8 cellular contexts compared by ENCODE assay signal in genomic region chr16:424623-425081, GRCh38. TPM values are rescaled to one million over a fixed set of nuclear protein-coding genes. Genes with fewer than 3 reads are reported as not detected.
DNase-seq lines count a peak whose midpoint lies in the region; ATAC-seq and TF ChIP-seq lines count a peak whose summit lies in the region.

No MANE protein-coding gene starts in this region.

- no peaks in the 10 kb centered on the region for H3K9me2 ChIP-seq in MM.1S (replicated peaks; ENCODE audit: insufficient read depth, low read length)

- no peak for ATAC-seq in DND-41 (ENCODE audit: insufficient read depth, low read depth)
- no peak for ATAC-seq in central memory CD8-positive, alpha-beta T cell (replicated peaks; ENCODE audit: extremely low read depth, poor library complexity, severe bottlenecking)

- peaks cover 35% of the 10 kb centered on the region for H3K4me1 Mint-ChIP-seq in central memory CD8-positive, alpha-beta T cell
- peaks cover 21% of the 10 kb centered on the region for H3K4me1 Mint-ChIP-seq in type B pancreatic cell (ENCODE audit: unreplicated experiment)

- peaks cover 8% of the 10 kb centered on the region for H3K36me3 Mint-ChIP-seq in central memory CD8-positive, alpha-beta T cell (ENCODE audit: insufficient read depth)
- peaks cover 5% of the 10 kb centered on the region for H3K36me3 Mint-ChIP-seq in type B pancreatic cell

- peak overlapping the region; percentile 71; the same call in 1 of the 2 replicates for H3K27ac ChIP-seq in DND-41 (ENCODE audit: low read length)
- H3K27ac ChIP-seq in MM.1S (ENCODE audit: low read length): no peak overlapping the region

- no peaks in the 10 kb centered on the region for H3K27me3 ChIP-seq in DND-41 (ENCODE audit: insufficient read depth, low read length, poor library complexity)
- peaks cover 15% of the 10 kb centered on the region; the same call in 1 of the 2 replicates for H3K27me3 ChIP-seq in MM.1S (replicated peaks; ENCODE audit: insufficient read depth, low read length)

- peak overlapping the region; percentile 88 for H3K9ac ChIP-seq in DND-41 (ENCODE audit: low read depth, low read length)
- H3K9ac ChIP-seq in MM.1S (ENCODE audit: low read length): peak overlapping the region; percentile 46; the same call in 1 of the 2 replicates

- H2AFZ ChIP-seq in DND-41 (ENCODE audit: low read depth, low read length) (peak overlapping the region; percentile 99), MM.1S (ENCODE audit: low read length) (peak overlapping the region; percentile 86)

- H3K4me1 ChIP-seq in DND-41 (ENCODE audit: insufficient read depth, low read length) (peaks cover 46% of the 10 kb centered on the region), MM.1S (ENCODE audit: low read length) (peaks cover 12% of the 10 kb centered on the region)

- H3K9me3 ChIP-seq in DND-41 (ENCODE audit: insufficient read depth, low read length, severe bottlenecking): no peaks in the 10 kb centered on the region
- H3K9me3 ChIP-seq in MM.1S (replicated peaks; ENCODE audit: insufficient read depth, low read length): no peaks in the 10 kb centered on the region

- peak overlapping the region; percentile 76 for H3K27ac Mint-ChIP-seq in central memory CD8-positive, alpha-beta T cell (ENCODE audit: low read depth)
- peak overlapping the region; percentile 23 for H3K27ac Mint-ChIP-seq in type B pancreatic cell

- H3K9me3 Mint-ChIP-seq in central memory CD8-positive, alpha-beta T cell: no peaks in the 10 kb centered on the region
- no peaks in the 10 kb centered on the region for H3K9me3 Mint-ChIP-seq in type B pancreatic cell

- no peaks in the 10 kb centered on the region for H3F3A ChIP-seq in MM.1S (ENCODE audit: insufficient read depth, low read length)

- peak overlapping the region; percentile 100 for H3K4me2 ChIP-seq in DND-41 (ENCODE audit: insufficient read depth, low read length)
- peak overlapping the region; percentile 72 for H3K4me2 ChIP-seq in MM.1S (ENCODE audit: low read depth, low read length)

- H3K4me3 ChIP-seq in DND-41 (ENCODE audit: low read depth in 1 of 2, low read length in 2 of 2) (peak overlapping the region; percentile 56 to 96; a peak in 3 of 4 replicates), MM.1S (ENCODE audit: low read length) (peak overlapping the region; percentile 84)

- H3K4me3 Mint-ChIP-seq in central memory CD8-positive, alpha-beta T cell: peak overlapping the region; percentile 85
- peak overlapping the region; percentile 82 for H3K4me3 Mint-ChIP-seq in type B pancreatic cell

- in situ Hi-C loops in KBM-7 (cut with MboI; ENCODE audit: low pct_unique_long_range_greater_than_20kb, low sequenced_read_pairs): no loop called here

- TF ChIP-seq CTCF in DND-41 (IDR thresholded peaks at IDR 0.05; ENCODE audit: borderline replicate concordance, extremely low read depth, low read length, poor library complexity, severe bottlenecking): no peak
- no peak for TF ChIP-seq CTCF in MM.1S (IDR thresholded peaks at IDR 0.05; ENCODE audit: low read length)
- TF ChIP-seq CTCF in type B pancreatic cell (conservative IDR thresholded peaks at IDR 0.05): no peak

- H3K36me3 ChIP-seq in DND-41 (ENCODE audit: insufficient read depth, low read length) (peaks cover 12% of the 10 kb centered on the region; the same call in 1 of the 2 replicates), MM.1S (replicated peaks; ENCODE audit: insufficient read depth, low read length) (no peaks in the 10 kb centered on the region)

- peaks cover 38% of the 10 kb centered on the region for H3K79me2 ChIP-seq in DND-41 (ENCODE audit: insufficient read depth, low read length)
- peaks cover 29% of the 10 kb centered on the region for H3K79me2 ChIP-seq in MM.1S (ENCODE audit: low read length)

- H4K20me1 ChIP-seq in DND-41 (ENCODE audit: insufficient read depth, low read length): peaks cover 28% of the 10 kb centered on the region
- no peaks in the 10 kb centered on the region for H4K20me1 ChIP-seq in MM.1S (ENCODE audit: insufficient read depth, low read length)

- DNase-seq in DND-41 (no peak), MM.1S (no peak), lung microvascular endothelial cell (ENCODE audit: low read depth in 2 of 2) (peak; percentile 30 to 39), type B pancreatic cell (ENCODE audit: extremely low spot score, unreplicated experiment) (no peak), AML-193 (lab: John Stamatoyannopoulos, UW) (no peak), KBM-7 (no peak)
- DNase-seq in central memory CD8-positive, alpha-beta T cell (ENCODE audit: low spot score in 2 of 2): no peak
- no peak for DNase-seq in activated effector memory CD4-positive, alpha-beta T cell treated with anti-CD3 and anti-CD28 coated beads, Interleukin-2, amount 50 U/mL, for 16 hours

- H3K27me3 Mint-ChIP-seq in central memory CD8-positive, alpha-beta T cell: no peaks in the 10 kb centered on the region
- peaks cover 19% of the 10 kb centered on the region for H3K27me3 Mint-ChIP-seq in type B pancreatic cell

RNA-seq across cellular contexts. Expression of gene RAB11FIP3, which starts 0.8 kb away (rescaled TPM):
- total RNA-seq in lung microvascular endothelial cell (21.1 and 36.3 TPM in 2 replicates), type B pancreatic cell (ENCODE audit: low replicate concordance) (43.4 and 52.1 TPM in 2 replicates)

RNA-seq across cellular contexts. Expression of gene DECR2, which starts 23.0 kb away (rescaled TPM):
- 9.3 and 12.6 TPM in 2 replicates for total RNA-seq in lung microvascular endothelial cell
- 21.5 and 22.1 TPM in 2 replicates for total RNA-seq in type B pancreatic cell (ENCODE audit: low replicate concordance)

RNA-seq across cellular contexts. Expression of gene NME4, which starts 27.7 kb away (rescaled TPM):
- 30.4 and 55.6 TPM in 2 replicates for total RNA-seq in lung microvascular endothelial cell
- 72.8 and 166 TPM in 2 replicates for total RNA-seq in type B pancreatic cell (ENCODE audit: low replicate concordance)

RNA-seq across cellular contexts. Expression of gene PGAP6, which starts 42.9 kb away (rescaled TPM):
- total RNA-seq in lung microvascular endothelial cell (78.7 and 110 TPM in 2 replicates), type B pancreatic cell (ENCODE audit: low replicate concordance) (56.0 and 71.1 TPM in 2 replicates)

RNA-seq across cellular contexts. Expression of gene MRPL28, which starts 54.3 kb away (rescaled TPM):
- total RNA-seq in lung microvascular endothelial cell: 70.8 and 80.6 TPM in 2 replicates
- total RNA-seq in type B pancreatic cell (ENCODE audit: low replicate concordance): 69.6 and 75.3 TPM in 2 replicates

Comparison
In these comparisons a context has a peak if more than half of its experiments do, and no peak if none do; other contexts are left out.
1. DNase-seq: peak in lung microvascular endothelial cell (2 of 2); none in DND-41 (single experiment), MM.1S (single experiment), central memory CD8-positive, alpha-beta T cell (0 of 2), type B pancreatic cell (single experiment), AML-193 (0 of 2), KBM-7 (single experiment) and activated effector memory CD4-positive, alpha-beta T cell treated with anti-CD3 and anti-CD28 coated beads, Interleukin-2, amount 50 U/mL, for 16 hours (single experiment).